8 cellular contexts compared by ENCODE assay signal in genomic region chr12:14395059-14395778, GRCh38. TPM values are rescaled to one million over a fixed set of nuclear protein-coding genes. Genes with fewer than 3 reads are reported as not detected.
DNase-seq lines count a peak whose midpoint lies in the region; ATAC-seq and TF ChIP-seq lines count a peak whose summit lies in the region.

No MANE protein-coding gene starts in this region.

- no peak overlapping the region for H3K4me3 ChIP-seq in IMR-90 (ENCODE audit: insufficient read depth, low read depth, low read length)
- H3K4me3 ChIP-seq in colonic mucosa, result no peak overlapping the region
- peak overlapping the region; percentile 16 to 44 (median 34) for H3K4me3 ChIP-seq in gastrocnemius medialis

- H3K4ac ChIP-seq in IMR-90 (ENCODE audit: low read depth, low read length), result no peak overlapping the region

- no peak overlapping the region for H3K56ac ChIP-seq in IMR-90 (ENCODE audit: extremely low read depth, insufficient read depth, low read length)

- peaks cover 0 to 41% of the 10 kb centered on the region in 2 experiments for H3K79me1 ChIP-seq in IMR-90 (ENCODE audit: low read depth in 1 of 2, low read length in 2 of 2)

- no peaks in the 10 kb centered on the region for H4K20me1 ChIP-seq in IMR-90 (ENCODE audit: insufficient read depth, low read length)

- no peak overlapping the region; the same call in 1 of the 2 replicates for H3K9ac ChIP-seq in IMR-90 (ENCODE audit: low read depth, low read length)
- no peak overlapping the region for H3K9ac ChIP-seq in colonic mucosa (ENCODE audit: low read depth in 2 of 2, low read length in 2 of 2)

- H3K18ac ChIP-seq in IMR-90 (ENCODE audit: low read depth, low read length), result no peak overlapping the region

- POLR2A ChIA-PET in IMR-90 (lab: Charles Lee; ENCODE audit: unreplicated experiment), result interaction anchor here (1.2 kb wide), 1 partner anchor 10 kb away, joined by 3 read pairs; no protein-coding TSS in a partner anchor

- H2BK5ac ChIP-seq in IMR-90 (ENCODE audit: low read depth, low read length, poor library complexity, severe bottlenecking), result peak overlapping the region; percentile 75

- H3K4me1 ChIP-seq in IMR-90 (ENCODE audit: control insufficient read depth, insufficient read depth, low read length) (peaks cover 2% of the 10 kb centered on the region; the same call in 1 of the 2 replicates), colonic mucosa (no peaks in the 10 kb centered on the region), gastrocnemius medialis (peaks cover 21 to 40% of the 10 kb centered on the region in 2 donors)

- no peak overlapping the region for H2AK5ac ChIP-seq in IMR-90 (ENCODE audit: low read depth, low read length)

- no peak overlapping the region for H3K14ac ChIP-seq in IMR-90 (replicated peaks; ENCODE audit: low read depth, low read length)

- H2BK20ac ChIP-seq in IMR-90 (ENCODE audit: low read depth, low read length), result peak overlapping the region; percentile 27; the same call in 1 of the 2 replicates

- peak overlapping the region in 1 of 2 experiments; percentile 69; a peak in 2 of 4 replicates for H4K8ac ChIP-seq in IMR-90 (ENCODE audit: low read depth in 2 of 2, low read length in 2 of 2)

- CTCF ChIA-PET in IMR-90 (lab: Yijun Ruan, JAX), result interaction anchor here (1.0 to 2.4 kb wide), 3 partner anchors 8 to 21 kb away, joined by 3 to 6 read pairs (median 4); no protein-coding TSS in a partner anchor

- in situ Hi-C loops in G401 (cut with HindIII; ENCODE audit: low sequenced_read_pairs) (no loop called here), IMR-90 (cut with MboI; ENCODE audit: low sequenced_read_pairs) (loop anchor here (25.0 kb wide), 2 partner anchors 392 to 1533 kb away; no protein-coding TSS in a partner anchor), gastrocnemius medialis (cut with MboI; ENCODE audit: low sequenced_read_pairs in 4 of 4) (loop anchor here in 1 of 4 donors (25.0 kb wide), 1 partner anchor 1392 kb away; the partner anchor contains the start of gene EPS8)

- no peaks in the 10 kb centered on the region for H3K9me1 ChIP-seq in IMR-90 (ENCODE audit: insufficient read depth, low read length)

- no peak overlapping the region for H2AK9ac ChIP-seq in IMR-90 (replicated peaks; ENCODE audit: low read depth, low read length, poor library complexity)

- no peak overlapping the region for H4K5ac ChIP-seq in IMR-90 (ENCODE audit: low read depth, low read length)

- ATAC-seq in GM21447 (IDR thresholded peaks at IDR 0.05; ENCODE audit: unreplicated experiment), result peak; percentile 45
- ATAC-seq in IMR-90 (ENCODE audit: low read depth), result no peak
- ATAC-seq in gastrocnemius medialis, result no peak

- H3K27me3 ChIP-seq in IMR-90 (ENCODE audit: control insufficient read depth, insufficient read depth, low read length) (no peaks in the 10 kb centered on the region), colonic mucosa (no peaks in the 10 kb centered on the region), gastrocnemius medialis (no peaks in the 10 kb centered on the region)

- TF ChIP-seq CTCF in IMR-90 (conservative IDR thresholded peaks at IDR 0.05; ENCODE audit: low read depth, low read length) (no peak), colonic mucosa (IDR thresholded peaks at IDR 0.05) (no peak), gastrocnemius medialis (IDR thresholded peaks at IDR 0.05 in 4 of 5, conservative IDR thresholded peaks at IDR 0.05 in 1 of 5) (no peak)

- peak overlapping the region; percentile 44; the same call in 1 of the 2 replicates for H3K4me2 ChIP-seq in IMR-90 (ENCODE audit: low read depth, low read length)

- H3K27ac ChIP-seq in IMR-90 (ENCODE audit: insufficient read depth, low read length), result no peak overlapping the region; the same call in 1 of the 2 replicates
- H3K27ac ChIP-seq in colonic mucosa, result peak overlapping the region; percentile 31
- peak overlapping the region; percentile 57 to 69 (median 62) for H3K27ac ChIP-seq in gastrocnemius medialis

- H3K9me3 ChIP-seq in IMR-90 (ENCODE audit: control insufficient read depth, insufficient read depth, low read length) (no peaks in the 10 kb centered on the region; the same call in 1 of the 2 replicates), colonic mucosa (no peaks in the 10 kb centered on the region), gastrocnemius medialis (no peaks in the 10 kb centered on the region)

- no peak overlapping the region for H2BK120ac ChIP-seq in IMR-90 (ENCODE audit: low read depth, low read length)

- no CpG with 5 or more reads among the region's 3 CpGs for WGBS in IMR-90 (ENCODE audit: extremely low coverage in 2 of 2, insufficient read length in 1 of 2), 2 experiments

- H2AFZ ChIP-seq in IMR-90 (replicated peaks; ENCODE audit: low read length, poor library complexity), result no peak overlapping the region

- no peak for TF ChIP-seq RAD21 in IMR-90 (IDR thresholded peaks at IDR 0.05; ENCODE audit: low read length)

- H3K36me3 ChIP-seq in IMR-90 (ENCODE audit: control insufficient read depth, insufficient read depth, low read length), result peaks cover under 1% of the 10 kb centered on the region; the same call in 1 of the 2 replicates
- no peaks in the 10 kb centered on the region for H3K36me3 ChIP-seq in colonic mucosa
- no peaks in the 10 kb centered on the region for H3K36me3 ChIP-seq in gastrocnemius medialis

- TF ChIP-seq POLR2A in IMR-90 (IDR thresholded peaks at IDR 0.05; ENCODE audit: low read depth, low read length), result no peak
- no peak for TF ChIP-seq POLR2A in gastrocnemius medialis (IDR thresholded peaks at IDR 0.05)

- DNase-seq in G401 (ENCODE audit: low spot score), result peak; percentile 57
- no peak for DNase-seq in IMR-90
- no peak for DNase-seq in colonic mucosa
- DNase-seq in gastrocnemius medialis, result no peak
- DNase-seq in SW480 (ENCODE audit: low spot score), result no peak
- DNase-seq in activated gamma-delta T cell (lab: John Stamatoyannopoulos, UW), result no peak
- DNase-seq in hepatic stellate cell (ENCODE audit: low spot score), result no peak

- 0 out of 2 replicates have a peak overlapping the region, but pooled peaks have one; percentile 16 for H3K23ac ChIP-seq in IMR-90 (ENCODE audit: low read depth, low read length)

- H4K91ac ChIP-seq in IMR-90 (ENCODE audit: insufficient read depth, low read depth, low read length), result no peak overlapping the region

- dilution Hi-C loops in IMR-90 (cut with HindIII; ENCODE audit: low sequenced_read_pairs, unreplicated experiment), result no loop called here

- intact Hi-C loops in IMR-90 (cut with micrococcal nuclease), result loop anchor here (2.0 kb wide), 1 partner anchor 138 kb away; no protein-coding TSS in a partner anchor
- intact Hi-C loops in colonic mucosa (cut with DNase I), result no loop called here
- intact Hi-C loops in gastrocnemius medialis (cut with DNase I; ENCODE audit: low total_unique reads), result no loop called here

- no TSS peak for BruUV-seq in IMR-90 (replicated peaks; lab: Mats Ljungman, UMichigan)

- H2BK15ac ChIP-seq in IMR-90 (ENCODE audit: low read depth, low read length), result no peak overlapping the region

TF ChIP-seq in IMR-90, 13 proteins besides CTCF, POLR2A, EP300 and RAD21:
- TF ChIP-seq FOS (IDR thresholded peaks at IDR 0.05; ENCODE audit: low read depth, low read length) (no peak), ELK1 (IDR thresholded peaks at IDR 0.05; ENCODE audit: borderline replicate concordance, low read depth, low read length) (no peak), SMC3 (IDR thresholded peaks at IDR 0.05; ENCODE audit: low read depth, low read length) (no peak), RFX5 (IDR thresholded peaks at IDR 0.05; ENCODE audit: low read depth, low read length) (no peak), MXI1 (IDR thresholded peaks at IDR 0.05; ENCODE audit: borderline replicate concordance, low read depth, low read length) (no peak), CHD1 (IDR thresholded peaks at IDR 0.05; ENCODE audit: low read depth, low read length) (no peak), BHLHE40 (IDR thresholded peaks at IDR 0.05; ENCODE audit: low read depth, low read length) (no peak), MAFK (IDR thresholded peaks at IDR 0.05; ENCODE audit: low read depth, low read length) (no peak), USF2 (IDR thresholded peaks at IDR 0.05; ENCODE audit: low read depth, low read length) (no peak), RCOR1 (IDR thresholded peaks at IDR 0.05; ENCODE audit: insufficient replicate concordance, low read length) (no peak), MAZ (IDR thresholded peaks at IDR 0.05; ENCODE audit: borderline replicate concordance, low read depth, low read length) (no peak), CEBPB (IDR thresholded peaks at IDR 0.05; ENCODE audit: low read depth, low read length) (no peak), NFE2L2 (IDR thresholded peaks at IDR 0.05; ENCODE audit: low read depth, low read length) (no peak)
TF ChIP-seq in IMR-90: peak in this region for 0.

RNA-seq across cellular contexts. Expression of gene ATF7IP, which starts 29.7 kb away (rescaled TPM):
- 34.2 and 50.9 TPM in 2 replicates for total RNA-seq in G401 (2014; rRNA removed; shearing (Covaris generic))
- total RNA-seq in IMR-90 (2012; rRNA removed) (22.8 and 30.6 TPM in 2 replicates), colonic mucosa (10 to 100 TPM; 36.2 to 44.9 TPM), gastrocnemius medialis (10 to 100 TPM; 15.9 to 42.2 (median 30.7) TPM)
- 8.5 and 9.4 TPM in 2 replicates for polyA plus RNA-seq in IMR-90 (2012; rRNA removed)
- 2.5 and 2.8 TPM in 2 replicates for polyA plus RNA-seq in IMR-90 (2012; cell fraction: cytosol; rRNA removed)
- 5.6 and 9.8 TPM in 2 replicates for polyA plus RNA-seq in IMR-90 (2012; cell fraction: nucleus; rRNA removed; ENCODE audit: low replicate concordance)

Comparison
In these comparisons a context has a peak if more than half of its experiments do, and no peak if none do; other contexts are left out.
1. H3K4me3 ChIP-seq: peak in gastrocnemius medialis (4 of 4); none in IMR-90 (single experiment) and colonic mucosa (single experiment).